1 cellular context compared by ENCODE assay signal in genomic region chr4:119299221-119300071, GRCh38.
TF ChIP-seq lines count a peak whose summit lies in the region.

No MANE protein-coding gene starts in this region.

TF ChIP-seq in HepG2, 621 proteins besides CTCF, POLR2A, EP300 and RAD21 (continued from another document):
- TF ChIP-seq ZNF567 (CRISPR knock-in tag; IDR thresholded peaks at IDR 0.05; ENCODE audit: borderline replicate concordance) (no peak), YEATS4 (CRISPR knock-in tag; IDR thresholded peaks at IDR 0.05; ENCODE audit: borderline replicate concordance) (no peak), NFIC (IDR thresholded peaks at IDR 0.05; ENCODE audit: low read length) (0 out of 2 replicates have a peak, but pooled peaks have one; percentile 12), SKIL (CRISPR knock-in tag; IDR thresholded peaks at IDR 0.05; ENCODE audit: borderline replicate concordance) (no peak), CEBPB (IDR thresholded peaks at IDR 0.05; ENCODE audit: borderline replicate concordance, low read depth, low read length) (no peak), ZFP1 (CRISPR knock-in tag; IDR thresholded peaks at IDR 0.05) (no peak), ZNF367 (CRISPR knock-in tag; IDR thresholded peaks at IDR 0.05; ENCODE audit: borderline replicate concordance) (no peak), ONECUT2 (CRISPR knock-in tag; IDR thresholded peaks at IDR 0.05) (no peak), IKZF4 (CRISPR knock-in tag; IDR thresholded peaks at IDR 0.05; ENCODE audit: borderline replicate concordance, low read depth, not compliant biosample characterization) (no peak), HCFC1 (IDR thresholded peaks at IDR 0.05; ENCODE audit: low read depth, low read length) (no peak), ZNF674 (CRISPR knock-in tag; IDR thresholded peaks at IDR 0.05; ENCODE audit: low read depth) (no peak), ZNF883 (CRISPR knock-in tag; IDR thresholded peaks at IDR 0.05; ENCODE audit: not compliant biosample characterization) (no peak), DZIP1 (CRISPR knock-in tag; IDR thresholded peaks at IDR 0.05) (no peak), AKAP8 (CRISPR knock-in tag; IDR thresholded peaks at IDR 0.05) (0 out of 2 replicates have a peak, but pooled peaks have one; percentile 29), ZNF580 (CRISPR knock-in tag; IDR thresholded peaks at IDR 0.05; ENCODE audit: borderline replicate concordance, low read depth) (no peak), ZNF747 (CRISPR knock-in tag; IDR thresholded peaks at IDR 0.05; ENCODE audit: borderline replicate concordance) (no peak), ZBTB20 (CRISPR knock-in tag; IDR thresholded peaks at IDR 0.05; ENCODE audit: borderline replicate concordance, low read depth) (no peak)
- TF ChIP-seq, protein P1, sequence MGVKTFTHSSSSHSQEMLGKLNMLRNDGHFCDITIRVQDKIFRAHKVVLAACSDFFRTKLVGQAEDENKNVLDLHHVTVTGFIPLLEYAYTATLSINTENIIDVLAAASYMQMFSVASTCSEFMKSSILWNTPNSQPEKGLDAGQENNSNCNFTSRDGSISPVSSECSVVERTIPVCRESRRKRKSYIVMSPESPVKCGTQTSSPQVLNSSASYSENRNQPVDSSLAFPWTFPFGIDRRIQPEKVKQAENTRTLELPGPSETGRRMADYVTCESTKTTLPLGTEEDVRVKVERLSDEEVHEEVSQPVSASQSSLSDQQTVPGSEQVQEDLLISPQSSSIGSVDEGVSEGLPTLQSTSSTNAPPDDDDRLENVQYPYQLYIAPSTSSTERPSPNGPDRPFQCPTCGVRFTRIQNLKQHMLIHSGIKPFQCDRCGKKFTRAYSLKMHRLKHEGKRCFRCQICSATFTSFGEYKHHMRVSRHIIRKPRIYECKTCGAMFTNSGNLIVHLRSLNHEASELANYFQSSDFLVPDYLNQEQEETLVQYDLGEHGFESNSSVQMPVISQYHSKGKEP (CRISPR knock-in tag; IDR thresholded peaks at IDR 0.05): no peak
- TF ChIP-seq, protein P2, sequence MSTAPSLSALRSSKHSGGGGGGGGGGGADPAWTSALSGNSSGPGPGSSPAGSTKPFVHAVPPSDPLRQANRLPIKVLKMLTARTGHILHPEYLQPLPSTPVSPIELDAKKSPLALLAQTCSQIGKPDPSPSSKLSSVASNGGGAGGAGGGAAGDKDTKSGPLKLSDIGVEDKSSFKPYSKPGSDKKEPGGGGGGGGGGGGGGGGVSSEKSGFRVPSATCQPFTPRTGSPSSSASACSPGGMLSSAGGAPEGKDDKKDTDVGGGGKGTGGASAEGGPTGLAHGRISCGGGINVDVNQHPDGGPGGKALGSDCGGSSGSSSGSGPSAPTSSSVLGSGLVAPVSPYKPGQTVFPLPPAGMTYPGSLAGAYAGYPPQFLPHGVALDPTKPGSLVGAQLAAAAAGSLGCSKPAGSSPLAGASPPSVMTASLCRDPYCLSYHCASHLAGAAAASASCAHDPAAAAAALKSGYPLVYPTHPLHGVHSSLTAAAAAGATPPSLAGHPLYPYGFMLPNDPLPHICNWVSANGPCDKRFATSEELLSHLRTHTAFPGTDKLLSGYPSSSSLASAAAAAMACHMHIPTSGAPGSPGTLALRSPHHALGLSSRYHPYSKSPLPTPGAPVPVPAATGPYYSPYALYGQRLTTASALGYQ (CRISPR knock-in tag; IDR thresholded peaks at IDR 0.05): no peak
- TF ChIP-seq, protein P3, sequence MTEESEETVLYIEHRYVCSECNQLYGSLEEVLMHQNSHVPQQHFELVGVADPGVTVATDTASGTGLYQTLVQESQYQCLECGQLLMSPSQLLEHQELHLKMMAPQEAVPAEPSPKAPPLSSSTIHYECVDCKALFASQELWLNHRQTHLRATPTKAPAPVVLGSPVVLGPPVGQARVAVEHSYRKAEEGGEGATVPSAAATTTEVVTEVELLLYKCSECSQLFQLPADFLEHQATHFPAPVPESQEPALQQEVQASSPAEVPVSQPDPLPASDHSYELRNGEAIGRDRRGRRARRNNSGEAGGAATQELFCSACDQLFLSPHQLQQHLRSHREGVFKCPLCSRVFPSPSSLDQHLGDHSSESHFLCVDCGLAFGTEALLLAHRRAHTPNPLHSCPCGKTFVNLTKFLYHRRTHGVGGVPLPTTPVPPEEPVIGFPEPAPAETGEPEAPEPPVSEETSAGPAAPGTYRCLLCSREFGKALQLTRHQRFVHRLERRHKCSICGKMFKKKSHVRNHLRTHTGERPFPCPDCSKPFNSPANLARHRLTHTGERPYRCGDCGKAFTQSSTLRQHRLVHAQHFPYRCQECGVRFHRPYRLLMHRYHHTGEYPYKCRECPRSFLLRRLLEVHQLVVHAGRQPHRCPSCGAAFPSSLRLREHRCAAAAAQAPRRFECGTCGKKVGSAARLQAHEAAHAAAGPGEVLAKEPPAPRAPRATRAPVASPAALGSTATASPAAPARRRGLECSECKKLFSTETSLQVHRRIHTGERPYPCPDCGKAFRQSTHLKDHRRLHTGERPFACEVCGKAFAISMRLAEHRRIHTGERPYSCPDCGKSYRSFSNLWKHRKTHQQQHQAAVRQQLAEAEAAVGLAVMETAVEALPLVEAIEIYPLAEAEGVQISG (CRISPR knock-in tag; IDR thresholded peaks at IDR 0.05): no peak
- TF ChIP-seq, protein P4, sequence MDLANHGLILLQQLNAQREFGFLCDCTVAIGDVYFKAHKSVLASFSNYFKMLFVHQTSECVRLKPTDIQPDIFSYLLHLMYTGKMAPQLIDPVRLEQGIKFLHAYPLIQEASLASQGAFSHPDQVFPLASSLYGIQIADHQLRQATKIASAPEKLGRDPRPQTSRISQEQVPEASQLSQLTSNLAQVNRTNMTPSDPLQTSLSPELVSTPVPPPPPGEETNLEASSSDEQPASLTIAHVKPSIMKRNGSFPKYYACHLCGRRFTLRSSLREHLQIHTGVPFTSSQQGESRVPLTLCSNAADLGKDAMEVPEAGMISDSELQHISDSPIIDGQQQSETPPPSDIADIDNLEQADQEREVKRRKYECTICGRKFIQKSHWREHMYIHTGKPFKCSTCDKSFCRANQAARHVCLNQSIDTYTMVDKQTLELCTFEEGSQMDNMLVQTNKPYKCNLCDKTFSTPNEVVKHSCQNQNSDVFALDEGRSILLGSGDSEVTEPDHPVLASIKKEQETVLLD (CRISPR knock-in tag; IDR thresholded peaks at IDR 0.05; ENCODE audit: low read depth): no peak
- TF ChIP-seq, protein P5, sequence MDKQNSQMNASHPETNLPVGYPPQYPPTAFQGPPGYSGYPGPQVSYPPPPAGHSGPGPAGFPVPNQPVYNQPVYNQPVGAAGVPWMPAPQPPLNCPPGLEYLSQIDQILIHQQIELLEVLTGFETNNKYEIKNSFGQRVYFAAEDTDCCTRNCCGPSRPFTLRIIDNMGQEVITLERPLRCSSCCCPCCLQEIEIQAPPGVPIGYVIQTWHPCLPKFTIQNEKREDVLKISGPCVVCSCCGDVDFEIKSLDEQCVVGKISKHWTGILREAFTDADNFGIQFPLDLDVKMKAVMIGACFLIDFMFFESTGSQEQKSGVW (CRISPR knock-in tag; IDR thresholded peaks at IDR 0.05; ENCODE audit: borderline replicate concordance): no peak
